10 cellular contexts compared by ENCODE assay signal in the genomic region with DNA sequence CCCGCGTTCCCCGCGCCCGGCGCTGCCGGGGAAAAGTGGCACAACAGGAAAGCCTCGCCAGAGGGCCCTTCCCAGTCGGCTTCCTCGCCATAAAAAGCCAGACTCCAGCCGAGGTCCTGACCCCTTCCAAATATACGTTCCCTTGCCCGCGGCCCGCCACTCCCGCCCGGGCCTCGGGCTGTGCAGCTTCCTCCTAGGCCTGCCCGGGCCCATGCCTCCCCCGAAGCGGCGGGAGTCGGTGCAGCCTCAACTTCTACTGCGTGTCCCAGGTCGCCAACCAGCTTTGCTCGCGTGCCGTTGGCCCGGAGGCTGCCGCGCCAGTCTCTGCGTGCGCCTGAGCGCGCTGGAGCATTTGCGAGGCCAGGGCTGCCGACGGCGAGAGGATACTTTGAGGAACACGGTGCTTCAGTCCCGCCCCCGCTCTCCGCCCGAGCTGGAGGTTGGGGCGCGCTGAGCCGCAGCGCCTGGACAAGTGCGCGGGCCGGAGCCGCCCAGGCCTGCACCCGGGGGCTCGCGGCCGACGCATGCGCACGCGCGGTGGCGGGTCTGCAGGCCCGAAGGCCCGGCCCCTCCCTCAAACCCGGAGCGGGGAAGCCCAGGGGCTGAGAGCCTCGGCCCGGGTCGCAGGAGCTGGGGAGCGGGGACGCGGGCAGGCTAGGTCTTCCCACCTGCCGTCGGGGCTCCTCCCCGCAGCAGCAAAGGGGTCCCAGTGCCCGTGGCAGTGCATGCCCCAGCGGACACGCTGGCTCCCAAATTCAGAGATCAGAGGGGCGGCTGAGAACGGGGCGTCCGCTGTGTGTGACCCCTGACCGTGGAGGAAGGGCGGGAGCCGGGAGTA. TPM values are rescaled to one million over a fixed set of nuclear protein-coding genes. Genes with fewer than 3 reads are reported as not detected.
DNase-seq lines count a peak whose midpoint lies in the region; ATAC-seq and TF ChIP-seq lines count a peak whose summit lies in the region.
"Had no signal": no experiment of that assay in that cellular context is flagged by ENCODE, and none has a peak within 500 bp of the region (broad histone marks: within the 10 kb centered on the region; RNA-seq: fewer than 3 reads in every experiment).

No MANE protein-coding gene starts in this region.

- TF ChIP-seq CTCF in smooth muscle cell (IDR thresholded peaks at IDR 0.05; ENCODE audit: borderline replicate concordance, insufficient read depth, poor library complexity, severe bottlenecking), result no peak

- H3K36me3 ChIP-seq in HUES6 (ENCODE audit: control insufficient read depth, insufficient read depth, low read length) (no peaks in the 10 kb centered on the region), smooth muscle cell (ENCODE audit: low read depth) (no peaks in the 10 kb centered on the region)

- H4K20me1 ChIP-seq in smooth muscle cell (ENCODE audit: low read depth), result no peaks in the 10 kb centered on the region

- H3K27me3 ChIP-seq in HUES6 (ENCODE audit: control insufficient read depth, insufficient read depth, low read length) (peaks cover 100% of the 10 kb centered on the region), smooth muscle cell (ENCODE audit: low read depth) (peaks cover 100% of the 10 kb centered on the region)

- H3K79me2 ChIP-seq in smooth muscle cell (ENCODE audit: low read depth), result no peaks in the 10 kb centered on the region

- H3F3A ChIP-seq in smooth muscle cell (ENCODE audit: low read depth), result no peaks in the 10 kb centered on the region

- peak overlapping the region; percentile 68 for H3K4me2 ChIP-seq in smooth muscle cell

- DNase-seq in left kidney (ENCODE audit: low read depth, low spot score) (peak; percentile 88), smooth muscle cell (lab: John Stamatoyannopoulos, UW; ENCODE audit: unreplicated experiment) (no peak), erythroblast (lab: John Stamatoyannopoulos, UW) (no peak), NCI-H2107 (lab: John Stamatoyannopoulos, UW) (no peak)
- DNase-seq: NCI-H1436 had no signal

- no peak for TF ChIP-seq POLR2A in erythroblast (IDR thresholded peaks at IDR 0.05; ENCODE audit: low read length)

- no peak overlapping the region for H2AFZ ChIP-seq in smooth muscle cell (ENCODE audit: low read depth)

- peaks cover 37% of the 10 kb centered on the region for H3K4me1 ChIP-seq in HUES6 (ENCODE audit: control insufficient read depth, insufficient read depth, low read length)
- peaks cover 13% of the 10 kb centered on the region for H3K4me1 ChIP-seq in smooth muscle cell (ENCODE audit: low read depth)

- H3K4me3 ChIP-seq in HUES6 (ENCODE audit: low read depth, low read length) (peak overlapping the region; percentile 65), smooth muscle cell (peak overlapping the region; percentile 18)
- H3K4me3 ChIP-seq: SK-N-MC had no signal

- ATAC-seq in HG03196 (IDR thresholded peaks at IDR 0.05; ENCODE audit: unreplicated experiment) (no peak), GM21515 (IDR thresholded peaks at IDR 0.05; ENCODE audit: unreplicated experiment) (no peak)

- H3K27ac ChIP-seq in HUES6 (ENCODE audit: low read depth, low read length) (no peak overlapping the region), cingulate gyrus (ENCODE audit: low read depth, low read length) (peak overlapping the region; percentile 72), smooth muscle cell (ENCODE audit: low read depth) (no peak overlapping the region)
- H3K27ac ChIP-seq: SK-N-MC had no signal

- H3K9ac ChIP-seq in HUES6 (ENCODE audit: low read length) (peak overlapping the region; percentile 47), smooth muscle cell (ENCODE audit: low read depth) (no peak overlapping the region)

- H3K9me3 ChIP-seq in HUES6 (ENCODE audit: control insufficient read depth, insufficient read depth, low read depth, low read length) (no peaks in the 10 kb centered on the region), smooth muscle cell (replicated peaks; ENCODE audit: low read depth) (no peaks in the 10 kb centered on the region)

- 2% methylated on average over 77 of the region's 85 CpGs for WGBS in smooth muscle cell (ENCODE audit: low lambda C conversion rate)

RNA-seq across cellular contexts. Expression of a gene that starts 10.2 kb away (rescaled TPM):
- 0.58 and 1.4 TPM in 2 replicates for total RNA-seq in smooth muscle cell
- polyA plus RNA-seq in smooth muscle cell, result 0.10 and 0.40 TPM in 2 replicates
